ENCODE assay signal across 22 cellular contexts in genomic region chr1:59945790-59946189, GRCh38. TPM values are rescaled to one million over a fixed set of nuclear protein-coding genes. Genes with fewer than 3 reads are reported as not detected.
DNase-seq lines count a peak whose midpoint lies in the region; ATAC-seq, FAIRE-seq and TF ChIP-seq lines count a peak whose summit lies in the region.
"Had no signal": no experiment of that assay in that cellular context is flagged by ENCODE, and none has a peak within 500 bp of the region (broad histone marks: within the 10 kb centered on the region; RNA-seq: fewer than 3 reads in every experiment).

No MANE protein-coding gene starts in this region.

- no peak overlapping the region for H3K9ac ChIP-seq in keratinocyte (ENCODE audit: control insufficient read depth, extremely low read depth, insufficient read depth, low read length)
- H3K9ac ChIP-seq: BLaER1 treated with 17β-estradiol and CSF1 and Interleukin-3, amounts not matched to agents 10 nM and 100 nM had no signal

- H3K79me2 ChIP-seq in keratinocyte (ENCODE audit: control insufficient read depth, insufficient read depth, low read length) = no peaks in the 10 kb centered on the region

- no peak overlapping the region for H3K4me2 ChIP-seq in keratinocyte (ENCODE audit: control insufficient read depth, extremely low read depth, insufficient read depth, low read depth, low read length)
- H3K4me2 ChIP-seq: A549; BLaER1 treated with 17β-estradiol and CSF1 and Interleukin-3, amounts not matched to agents 10 nM and 100 nM had no signal

- no peaks in the 10 kb centered on the region for H3K4me1 Mint-ChIP-seq in natural killer cell treated with Interleukin-12 subunit alpha and Interleukin-12 subunit beta and Interleukin-15 and Interleukin-18, amount 100 ng/mL, for 72 hours (ENCODE audit: low read depth in 2 of 2)
- H3K4me1 Mint-ChIP-seq: B cell had no signal

- no peak overlapping the region for H2AFZ ChIP-seq in keratinocyte (ENCODE audit: control insufficient read depth, low read length)

- DNase-seq in SK-N-DZ (ENCODE audit: low spot score) (peak; percentile 61), keratinocyte (ENCODE audit: low read depth, low spot score) (no peak)
- no peak for DNase-seq in natural killer cell treated with Interleukin-12 subunit alpha and Interleukin-12 subunit beta and Interleukin-15 and Interleukin-18, amount 100 ng/mL, for 72 hours (ENCODE audit: low spot score)
- DNase-seq: AML-193; Caco-2; Calu3; CD4-positive, alpha-beta T cell; CD8-positive, alpha-beta T cell; DMS79 treated with DMSO at 0.1 percent for 48 hours; GF-D8 had no signal

- FAIRE-seq in keratinocyte (lab: Jason Lieb, UNC) = peak; percentile 5
- FAIRE-seq: A549, D721Med, G401.6, GM12891, GM19239 had no signal

- no peak overlapping the region for H3K4me3 ChIP-seq in keratinocyte (ENCODE audit: control insufficient read depth in 2 of 3, extremely low read depth in 1 of 3, insufficient read depth in 2 of 3, low read depth in 1 of 3, low read length in 3 of 3)
- H3K4me3 ChIP-seq: A549; BLaER1 treated with 17β-estradiol and CSF1 and Interleukin-3, amounts not matched to agents 10 nM and 100 nM had no signal

- H4K20me1 ChIP-seq in keratinocyte (ENCODE audit: control insufficient read depth, extremely low read depth, insufficient read depth, low read length) = no peaks in the 10 kb centered on the region
- H4K20me1 ChIP-seq: BLaER1 treated with 17β-estradiol and CSF1 and Interleukin-3, amounts not matched to agents 10 nM and 100 nM had no signal

- no peaks in the 10 kb centered on the region for H3K36me3 Mint-ChIP-seq in natural killer cell treated with Interleukin-12 subunit alpha and Interleukin-12 subunit beta and Interleukin-15 and Interleukin-18, amount 100 ng/mL, for 72 hours
- H3K36me3 Mint-ChIP-seq: CD8-positive, alpha-beta T cell had no signal

- H3K27me3 ChIP-seq in keratinocyte (ENCODE audit: control insufficient read depth, extremely low read depth, insufficient read depth, low read length) = no peaks in the 10 kb centered on the region
- H3K27me3 ChIP-seq: BLaER1 treated with 17β-estradiol and CSF1 and Interleukin-3, amounts not matched to agents 10 nM and 100 nM had no signal

- no peak overlapping the region for H3K4me3 Mint-ChIP-seq in natural killer cell treated with Interleukin-12 subunit alpha and Interleukin-12 subunit beta and Interleukin-15 and Interleukin-18, amount 100 ng/mL, for 72 hours
- H3K4me3 Mint-ChIP-seq: B cell; CD4-positive, alpha-beta T cell; CD8-positive, alpha-beta T cell had no signal

- H3K27me3 Mint-ChIP-seq in natural killer cell treated with Interleukin-12 subunit alpha and Interleukin-12 subunit beta and Interleukin-15 and Interleukin-18, amount 100 ng/mL, for 72 hours = peaks cover 16 to 20% of the 10 kb centered on the region in 2 donors
- H3K27me3 Mint-ChIP-seq: CD4-positive, alpha-beta T cell had no signal

- H3K9me1 ChIP-seq in keratinocyte (ENCODE audit: control insufficient read depth, extremely low read depth, insufficient read depth, low read length) = no peaks in the 10 kb centered on the region

- H3K36me3 ChIP-seq in keratinocyte (ENCODE audit: control insufficient read depth in 2 of 2, extremely low read depth in 1 of 2, insufficient read depth in 2 of 2, low read length in 2 of 2) = no peaks in the 10 kb centered on the region
- H3K36me3 ChIP-seq: BLaER1 treated with 17β-estradiol and CSF1 and Interleukin-3, amounts not matched to agents 10 nM and 100 nM had no signal

- no peak overlapping the region for H3K27ac ChIP-seq in keratinocyte (ENCODE audit: control insufficient read depth, insufficient read depth, low read length)
- H3K27ac ChIP-seq: 22Rv1; A549; BLaER1 treated with 17β-estradiol and CSF1 and Interleukin-3, amounts not matched to agents 10 nM and 100 nM; C4-2B had no signal

- H3K9me3 ChIP-seq in keratinocyte (ENCODE audit: control insufficient read depth, low read depth, low read length) = no peaks in the 10 kb centered on the region
- H3K9me3 ChIP-seq: A549; BLaER1 treated with 17β-estradiol and CSF1 and Interleukin-3, amounts not matched to agents 10 nM and 100 nM; Caco-2 had no signal

- no peak overlapping the region for H3K27ac Mint-ChIP-seq in natural killer cell treated with Interleukin-12 subunit alpha and Interleukin-12 subunit beta and Interleukin-15 and Interleukin-18, amount 100 ng/mL, for 72 hours
- H3K27ac Mint-ChIP-seq: B cell; CD4-positive, alpha-beta T cell; CD8-positive, alpha-beta T cell had no signal

- no peak for TF ChIP-seq CTCF in keratinocyte (optimal IDR thresholded peaks at IDR 0.05 in 1 of 3, IDR thresholded peaks at IDR 0.05 in 1 of 3, conservative IDR thresholded peaks at IDR 0.05 in 1 of 3; ENCODE audit: extremely low read depth in 1 of 3, insufficient read depth in 2 of 3, low read length in 3 of 3)

- ATAC-seq in SK-N-SH treated with all-trans-retinoic acid at 6 μM for 48 hours (no peak), GM21737 (IDR thresholded peaks at IDR 0.05; ENCODE audit: unreplicated experiment) (no peak)
- no peak for ATAC-seq in natural killer cell treated with Interleukin-12 subunit alpha and Interleukin-12 subunit beta and Interleukin-15 and Interleukin-18, amount 100 ng/mL, for 72 hours
- ATAC-seq: A549; CD8-positive, alpha-beta T cell had no signal

- dilution Hi-C loops in keratinocyte (cut with MboI; ENCODE audit: extremely low pct_ligation_motif_present, low sequenced_read_pairs) = no loop called here

- H3K4me1 ChIP-seq in keratinocyte (ENCODE audit: control insufficient read depth, extremely low read depth, insufficient read depth, low read length) = no peaks in the 10 kb centered on the region
- H3K4me1 ChIP-seq: A549; BLaER1 treated with 17β-estradiol and CSF1 and Interleukin-3, amounts not matched to agents 10 nM and 100 nM; Caco-2 had no signal

- no peaks in the 10 kb centered on the region for H3K9me3 Mint-ChIP-seq in natural killer cell treated with Interleukin-12 subunit alpha and Interleukin-12 subunit beta and Interleukin-15 and Interleukin-18, amount 100 ng/mL, for 72 hours
- H3K9me3 Mint-ChIP-seq: CD4-positive, alpha-beta T cell; CD8-positive, alpha-beta T cell had no signal

TF ChIP-seq in SK-N-SH treated with all-trans-retinoic acid at 6 μM for 48 hours, 23 proteins besides CTCF, POLR2A, EP300 and RAD21:
- TF ChIP-seq CREB5 (CRISPR knock-in tag; IDR thresholded peaks at IDR 0.05; ENCODE audit: low read depth) (no peak), ISL1 (CRISPR knock-in tag; IDR thresholded peaks at IDR 0.05) (peak; percentile 65)

RNA-seq across cellular contexts. Expression of gene CYP2J2, which starts 19.2 kb away (rescaled TPM):
- 0.57 and 1.3 TPM in 2 replicates for polyA plus RNA-seq in SK-N-DZ (2014; cell fraction: cytosol; rRNA removed)
- 1.2 and 2.0 TPM in 2 replicates for polyA plus RNA-seq in SK-N-DZ (2014; cell fraction: nucleus; rRNA removed)
- 5.7 to 6.7 TPM (median 6.7 TPM) in 3 replicates for polyA plus RNA-seq in keratinocyte
- 2.7 TPM for polyA plus RNA-seq in keratinocyte (2011; ENCODE audit: low read depth)
- 5.5 and 6.0 TPM in 2 replicates for polyA plus RNA-seq in keratinocyte (2011; cell fraction: cytosol; rRNA removed)
- polyA plus RNA-seq in keratinocyte (2011; cell fraction: nucleus; rRNA removed) = 14.7 and 15.8 TPM in 2 replicates
- polyA plus RNA-seq in keratinocyte (2012; ENCODE audit: low replicate concordance) = 3.3 and 6.6 TPM in 2 replicates
- polyA minus RNA-seq in keratinocyte = 3.6 to 5.6 TPM (median 3.8 TPM) in 3 replicates
- 4.2 TPM for polyA minus RNA-seq in keratinocyte (2011; cell fraction: cytosol; rRNA and poly(A)+ RNA removed)
- 4.3 and 8.0 TPM in 2 replicates for polyA minus RNA-seq in keratinocyte (2011; cell fraction: nucleus; rRNA and poly(A)+ RNA removed)
- not detected for total RNA-seq in natural killer cell treated with Interleukin-12 subunit alpha and Interleukin-12 subunit beta and Interleukin-15 and Interleukin-18, amount 100 ng/mL, for 72 hours
- total RNA-seq: A172 had no signal
